ENCODE assay signal across 29 cellular contexts in the genomic region with DNA sequence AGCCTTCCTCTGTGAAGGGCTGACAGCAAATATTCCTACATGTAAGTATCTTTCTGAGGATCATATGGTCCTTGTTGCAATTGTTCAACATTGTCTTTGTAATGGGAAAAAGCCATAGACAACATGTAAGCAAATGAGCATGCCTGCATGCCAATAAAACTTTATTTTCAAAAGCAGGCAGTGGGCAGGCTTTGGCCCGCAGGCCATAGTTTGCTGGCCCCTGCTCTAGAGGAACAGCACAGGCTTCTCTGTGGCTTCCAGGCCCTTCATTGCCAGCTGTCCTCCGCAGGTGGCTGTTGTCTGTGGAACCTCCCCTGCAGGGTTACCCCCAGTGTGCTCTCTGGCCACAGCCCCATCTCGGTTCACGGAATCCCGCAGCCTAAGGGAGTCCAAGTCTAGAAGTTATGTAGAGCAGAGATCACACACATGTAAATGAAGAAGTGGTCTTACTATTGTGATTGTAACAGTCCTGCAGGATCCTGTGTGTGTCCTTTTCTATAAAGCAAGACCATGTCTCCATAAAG. TPM values are rescaled to one million over a fixed set of nuclear protein-coding genes. Genes with fewer than 3 reads are reported as not detected.
DNase-seq lines count a peak whose midpoint lies in the region; ATAC-seq, FAIRE-seq and TF ChIP-seq lines count a peak whose summit lies in the region.
"Had no signal": no experiment of that assay in that cellular context is flagged by ENCODE, and none has a peak within 500 bp of the region (broad histone marks: within the 10 kb centered on the region; RNA-seq: fewer than 3 reads in every experiment).

No MANE protein-coding gene starts in this region.

- no peak for FAIRE-seq in HepG2 (lab: Jason Lieb, UNC)
- FAIRE-seq: A549, D721Med, GM12891, GM18507, H1 had no signal

- TF ChIP-seq EP300 in HepG2 (IDR thresholded peaks at IDR 0.05; ENCODE audit: low read depth in 2 of 2, low read length in 2 of 2) (no peak), HepG2 (CRISPR knock-in tag; IDR thresholded peaks at IDR 0.05; ENCODE audit: borderline replicate concordance) (no peak)

- H4K20me1 ChIP-seq in HepG2 (ENCODE audit: insufficient read depth, low read length), result no peaks in the 10 kb centered on the region
- H4K20me1 ChIP-seq: BLaER1 treated with 17β-estradiol and CSF1 and Interleukin-3, amounts not matched to agents 10 nM and 100 nM had no signal

- H3K4me1 ChIP-seq in HepG2 (ENCODE audit: insufficient read depth, low read length) (peaks cover 28% of the 10 kb centered on the region), right lobe of liver (peaks cover 0 to 8% (median 0%) of the 10 kb centered on the region in 4 donors), neuronal stem cell (ENCODE audit: control insufficient read depth in 2 of 2, insufficient read depth in 1 of 2, low read depth in 1 of 2, low read length in 2 of 2) (peaks cover 3 to 6% of the 10 kb centered on the region in 2 donors), thymus (ENCODE audit: control insufficient read depth, insufficient read depth, low read length) (peaks cover 32% of the 10 kb centered on the region)
- H3K4me1 ChIP-seq: A549, BE2C had no signal

- H3K79me1 ChIP-seq in neuronal stem cell (ENCODE audit: low read depth, low read length), result no peaks in the 10 kb centered on the region

- in situ Hi-C loops in HepG2 (cut with HindIII; ENCODE audit: extremely low pct_ligation_motif_present, low pct_unique_long_range_greater_than_20kb), result no loop called here

- 95% methylated on average over 5 of the region's 5 CpGs for WGBS in HepG2 (ENCODE audit: low lambda C conversion rate)
- WGBS in right lobe of liver (ENCODE audit: insufficient coverage, low coverage, low lambda C conversion rate, missing lambda C conversion rate), result 95% methylated on average over 3 of the region's 5 CpGs
- no CpG with 5 or more reads among the region's 5 CpGs for WGBS in neuronal stem cell (ENCODE audit: extremely low coverage in 2 of 2, insufficient read length in 2 of 2, insufficient replicate concordance in 1 of 2), 2 donors
- WGBS in thymus, result 67% methylated on average over 5 of the region's 5 CpGs

- H3K27me3 ChIP-seq in HepG2 (ENCODE audit: control insufficient read depth in 1 of 2, insufficient read depth in 2 of 2, low read length in 2 of 2) (no peaks in the 10 kb centered on the region), right lobe of liver (no peaks in the 10 kb centered on the region), neuronal stem cell (ENCODE audit: control insufficient read depth in 3 of 3, insufficient read depth in 3 of 3, low read depth in 1 of 3, low read length in 3 of 3) (peaks cover 0 to 11% (median 0%) of the 10 kb centered on the region in 3 experiments), thymus (ENCODE audit: control insufficient read depth, insufficient read depth) (no peaks in the 10 kb centered on the region)
- H3K27me3 ChIP-seq: BE2C; BLaER1 treated with 17β-estradiol and CSF1 and Interleukin-3, amounts not matched to agents 10 nM and 100 nM had no signal

- H3K27ac Mint-ChIP-seq in WTC11, result no peak overlapping the region
- no peak overlapping the region for H3K27ac Mint-ChIP-seq in T-cell
- H3K27ac Mint-ChIP-seq in activated naive CD8-positive, alpha-beta T cell treated with anti-CD3 and anti-CD28 coated beads for 36 hours, result no peak overlapping the region
- H3K27ac Mint-ChIP-seq: CD14-positive monocyte; CD4-positive, alpha-beta T cell; CD8-positive, alpha-beta memory T cell; H9; HFFc6 had no signal

- no peak overlapping the region for H3K23ac ChIP-seq in neuronal stem cell (ENCODE audit: low read depth, low read length, poor library complexity)

- 0 out of 2 replicates have a peak, but pooled peaks cover 3% of the 10 kb centered on the region for H3K9me3 Mint-ChIP-seq in WTC11
- no peaks in the 10 kb centered on the region for H3K9me3 Mint-ChIP-seq in T-cell
- H3K9me3 Mint-ChIP-seq in activated naive CD8-positive, alpha-beta T cell treated with anti-CD3 and anti-CD28 coated beads for 36 hours, result no peaks in the 10 kb centered on the region
- H3K9me3 Mint-ChIP-seq: CD14-positive monocyte; CD4-positive, alpha-beta T cell; CD8-positive, alpha-beta memory T cell had no signal

- H2AFZ ChIP-seq in HepG2 (ENCODE audit: low read length) (no peak overlapping the region), neuronal stem cell (ENCODE audit: low read length) (peak overlapping the region; percentile 56)

- ATAC-seq in HepG2 (no peak), right lobe of liver (no peak), WTC11 (no peak), T-cell (replicated peaks in 1 of 4) (no peak)
- ATAC-seq: A549, HCT116 had no signal

- H3K4me1 Mint-ChIP-seq in WTC11, result peaks cover 36% of the 10 kb centered on the region
- no peaks in the 10 kb centered on the region for H3K4me1 Mint-ChIP-seq in T-cell
- no peaks in the 10 kb centered on the region for H3K4me1 Mint-ChIP-seq in activated naive CD8-positive, alpha-beta T cell treated with anti-CD3 and anti-CD28 coated beads for 36 hours
- H3K4me1 Mint-ChIP-seq: CD8-positive, alpha-beta memory T cell had no signal

- H3K79me2 ChIP-seq in HepG2 (ENCODE audit: insufficient read depth, low read length), result no peaks in the 10 kb centered on the region

- H3K36me3 ChIP-seq in HepG2 (replicated peaks in 1 of 2; ENCODE audit: control insufficient read depth in 1 of 2, insufficient read depth in 2 of 2, low read length in 2 of 2) (peaks cover 7 to 10% of the 10 kb centered on the region in 2 experiments; a peak in 4 of 5 replicates), right lobe of liver (no peaks in the 10 kb centered on the region), neuronal stem cell (replicated peaks in 1 of 2; ENCODE audit: control insufficient read depth in 2 of 2, insufficient read depth in 2 of 2, low read length in 2 of 2) (no peaks in the 10 kb centered on the region), thymus (ENCODE audit: control insufficient read depth, insufficient read depth) (no peaks in the 10 kb centered on the region)
- H3K36me3 ChIP-seq: BE2C; BLaER1 treated with 17β-estradiol and CSF1 and Interleukin-3, amounts not matched to agents 10 nM and 100 nM had no signal

- H3K4me2 ChIP-seq in HepG2 (ENCODE audit: low read depth, low read length) (no peak overlapping the region), neuronal stem cell (ENCODE audit: insufficient read depth, low read length, poor library complexity, severe bottlenecking) (no peak overlapping the region)
- H3K4me2 ChIP-seq: A549; BLaER1 treated with 17β-estradiol and CSF1 and Interleukin-3, amounts not matched to agents 10 nM and 100 nM had no signal

- no peak overlapping the region for H4K8ac ChIP-seq in neuronal stem cell (ENCODE audit: low read depth, low read length)

- intact Hi-C loops in HepG2 (cut with micrococcal nuclease; ENCODE audit: unreplicated experiment), result no loop called here
- intact Hi-C loops in right lobe of liver (cut with DNase I), result no loop called here

- no peaks in the 10 kb centered on the region; the same call in 1 of the 2 replicates for H3K36me3 Mint-ChIP-seq in WTC11
- H3K36me3 Mint-ChIP-seq in T-cell, result no peaks in the 10 kb centered on the region
- no peaks in the 10 kb centered on the region for H3K36me3 Mint-ChIP-seq in activated naive CD8-positive, alpha-beta T cell treated with anti-CD3 and anti-CD28 coated beads for 36 hours
- H3K36me3 Mint-ChIP-seq: CD14-positive monocyte; CD8-positive, alpha-beta memory T cell had no signal

- no peak overlapping the region for H2BK12ac ChIP-seq in neuronal stem cell (ENCODE audit: low read length)

- H2BK120ac ChIP-seq in neuronal stem cell (ENCODE audit: low read depth, low read length), result no peak overlapping the region

- H3K27ac ChIP-seq in HepG2 (ENCODE audit: extremely low read length, insufficient read depth, low read length), result no peak overlapping the region
- no peak overlapping the region for H3K27ac ChIP-seq in right lobe of liver
- H3K27ac ChIP-seq in neuronal stem cell (replicated peaks; ENCODE audit: low read length), result no peak overlapping the region
- peak overlapping the region; percentile 70 for H3K27ac ChIP-seq in thymus (ENCODE audit: low read depth)
- H3K27ac ChIP-seq: A549; BLaER1 treated with 17β-estradiol and CSF1 and Interleukin-3, amounts not matched to agents 10 nM and 100 nM had no signal

- H2BK15ac ChIP-seq in neuronal stem cell (ENCODE audit: low read length), result no peak overlapping the region

- no peak overlapping the region for H2BK5ac ChIP-seq in neuronal stem cell (ENCODE audit: low read length)

- H3K9me3 ChIP-seq in HepG2 (ENCODE audit: low read length) (no peaks in the 10 kb centered on the region), right lobe of liver (no peaks in the 10 kb centered on the region), neuronal stem cell (replicated peaks in 1 of 2; ENCODE audit: control insufficient read depth in 2 of 2, insufficient read depth in 1 of 2, low read depth in 1 of 2, low read length in 2 of 2) (peaks cover 0 to 4% of the 10 kb centered on the region in 2 donors), thymus (ENCODE audit: control insufficient read depth) (no peaks in the 10 kb centered on the region)
- H3K9me3 ChIP-seq: A549; BE2C; BLaER1 treated with 17β-estradiol and CSF1 and Interleukin-3, amounts not matched to agents 10 nM and 100 nM had no signal

- no TSS peak for BruUV-seq in HepG2 (replicated peaks; lab: Mats Ljungman, UMichigan)

- TF ChIP-seq CTCF in HepG2 (CRISPR knock-in tag; IDR thresholded peaks at IDR 0.05) (no peak), right lobe of liver (IDR thresholded peaks at IDR 0.05) (no peak), WTC11 (IDR thresholded peaks at IDR 0.05) (no peak)

- CTCF ChIA-PET in HepG2 (lab: Yijun Ruan, JAX; ENCODE audit: low intra/inter-chr PET ratio, low total read pairs), result no interaction called here
- CTCF ChIA-PET in WTC11 (lab: Charles Lee), result no interaction called here
- CTCF ChIA-PET in T-cell (lab: Charles Lee), result no interaction called here

- POLR2A ChIA-PET in HepG2 (lab: Yijun Ruan, JAX), result interaction anchor here (0.6 to 1.8 kb wide), 3 partner anchors 8 to 41 kb away, joined by 3 to 4 read pairs (median 4); partner anchors contain the start of gene UNC93A
- POLR2A ChIA-PET in WTC11 (lab: Charles Lee), result no interaction called here
- POLR2A ChIA-PET in T-cell (lab: Charles Lee), result no interaction called here

- DNase-seq in HepG2 (ENCODE audit: low spot score) (no peak), right lobe of liver (no peak), WTC11 (ENCODE audit: low spot score) (no peak), neuronal stem cell (ENCODE audit: low spot score) (no peak), GM19238 (ENCODE audit: insufficient read length, low spot score) (no peak), T-cell (no peak)
- no peak for DNase-seq in activated naive CD8-positive, alpha-beta T cell treated with anti-CD3 and anti-CD28 coated beads for 36 hours
- DNase-seq: 8988T; ACHN; AML-193; BE2C; CD4-positive, alpha-beta T cell; CD8-positive, alpha-beta memory T cell; DMS 273 treated with DMSO at 0.1 percent for 48 hours; DMS79 treated with DMSO at 0.1 percent for 48 hours; GF-D8; H9; HFFc6 had no signal

- H3K14ac ChIP-seq in neuronal stem cell (ENCODE audit: low read length), result no peak overlapping the region

- H3K9ac ChIP-seq in HepG2 (ENCODE audit: insufficient read depth, low read depth, low read length) (no peak overlapping the region), neuronal stem cell (ENCODE audit: low read depth, low read length, poor library complexity) (no peak overlapping the region)
- H3K9ac ChIP-seq: BLaER1 treated with 17β-estradiol and CSF1 and Interleukin-3, amounts not matched to agents 10 nM and 100 nM had no signal

- H3K27me3 Mint-ChIP-seq in WTC11 (ENCODE audit: low read depth) (peaks cover 17% of the 10 kb centered on the region), T-cell (peaks cover 15 to 30% of the 10 kb centered on the region in 2 donors)
- H3K27me3 Mint-ChIP-seq in activated naive CD8-positive, alpha-beta T cell treated with anti-CD3 and anti-CD28 coated beads for 36 hours, result peaks cover 6% of the 10 kb centered on the region

- no peak overlapping the region for H4K91ac ChIP-seq in neuronal stem cell (ENCODE audit: low read depth, low read length, poor library complexity)

- no peak overlapping the region for H2AK5ac ChIP-seq in neuronal stem cell (ENCODE audit: low read depth, low read length)

- TF ChIP-seq RAD21 in HepG2 (CRISPR knock-in tag; IDR thresholded peaks at IDR 0.05), result no peak

- TF ChIP-seq POLR2A in HepG2 (IDR thresholded peaks at IDR 0.05; ENCODE audit: insufficient read depth in 1 of 2, low read depth in 2 of 2, low read length in 2 of 2) (no peak), right lobe of liver (IDR thresholded peaks at IDR 0.05) (no peak)

- no peak overlapping the region for H3K4ac ChIP-seq in neuronal stem cell (ENCODE audit: low read length)

- H3K18ac ChIP-seq in neuronal stem cell (ENCODE audit: low read length), result no peak overlapping the region

- H3K4me3 ChIP-seq in HepG2 (replicated peaks in 1 of 3; ENCODE audit: insufficient read depth in 1 of 3, low read depth in 2 of 3, low read length in 3 of 3), result no peak overlapping the region
- no peak overlapping the region for H3K4me3 ChIP-seq in right lobe of liver
- no peak overlapping the region for H3K4me3 ChIP-seq in neuronal stem cell (ENCODE audit: low read length in 2 of 2)
- peak overlapping the region; percentile 6 for H3K4me3 ChIP-seq in thymus (ENCODE audit: low read length)
- H3K4me3 ChIP-seq: A549; BLaER1 treated with 17β-estradiol and CSF1 and Interleukin-3, amounts not matched to agents 10 nM and 100 nM had no signal

- H3K4me3 Mint-ChIP-seq in WTC11 (no peak overlapping the region), T-cell (no peak overlapping the region)
- H3K4me3 Mint-ChIP-seq in activated naive CD8-positive, alpha-beta T cell treated with anti-CD3 and anti-CD28 coated beads for 36 hours, result no peak overlapping the region
- H3K4me3 Mint-ChIP-seq: CD14-positive monocyte; CD4-positive, alpha-beta T cell; CD8-positive, alpha-beta memory T cell; H9; HFFc6 had no signal

RNA-seq across cellular contexts. Expression of gene UNC93A, which starts 9.8 kb away (rescaled TPM):
- 8.3 and 11.0 TPM in 2 replicates for total RNA-seq in HepG2 (2016; rRNA removed; fragmentation: Illumina TruSeq; extraction: Trizol)
- 4.1 and 4.2 TPM in 2 replicates for total RNA-seq in HepG2 (2016; cell fraction: cytosol; rRNA removed; fragmentation: Illumina TruSeq; extraction: Trizol; ENCODE audit: low read depth)
- total RNA-seq in HepG2 (2016; cell fraction: insoluble cytoplasmic fraction; rRNA removed; fragmentation: Illumina TruSeq; extraction: Trizol), result 8.7 and 10.0 TPM in 2 replicates
- total RNA-seq in HepG2 (2016; cell fraction: membrane; rRNA removed; fragmentation: Illumina TruSeq; extraction: Trizol), result 7.5 and 7.8 TPM in 2 replicates
- 6.8 and 7.8 TPM in 2 replicates for total RNA-seq in HepG2 (2016; cell fraction: nucleus; rRNA removed; fragmentation: Illumina TruSeq; extraction: Trizol)
- 32.4 and 42.7 TPM in 2 replicates for polyA plus RNA-seq in HepG2 (2011; rRNA removed)
- 40.5 and 49.1 TPM in 2 replicates for polyA plus RNA-seq in HepG2 (2011; cell fraction: cytosol; rRNA removed)
- 21.7 and 28.7 TPM in 2 replicates for polyA plus RNA-seq in HepG2 (2011; cell fraction: nucleus; rRNA removed)
- polyA plus RNA-seq in HepG2 (2012), result 9.6 and 43.8 TPM in 2 replicates
- 3.4 and 3.8 TPM in 2 replicates for polyA plus RNA-seq in HepG2 (2016; cell fraction: cytosol; fragmentation: Illumina TruSeq; extraction: Trizol; ENCODE audit: low read depth)
- 6.5 and 9.8 TPM in 2 replicates for polyA plus RNA-seq in HepG2 (2016; cell fraction: insoluble cytoplasmic fraction; fragmentation: Illumina TruSeq; extraction: Trizol; ENCODE audit: low read depth)
- polyA plus RNA-seq in HepG2 (2016; cell fraction: membrane; fragmentation: Illumina TruSeq; extraction: Trizol; ENCODE audit: low read depth), result 6.1 and 6.5 TPM in 2 replicates
- 10.8 and 11.1 TPM in 2 replicates for polyA plus RNA-seq in HepG2 (2016; cell fraction: nucleus; fragmentation: Illumina TruSeq; extraction: Trizol; ENCODE audit: insufficient read depth, low read depth)
- 97.2 TPM in 1 of 2 replicates, not detected in the other for polyA minus RNA-seq in HepG2 (2011; rRNA and poly(A)+ RNA removed; ENCODE audit: low replicate concordance)
- 16.1 and 16.4 TPM in 2 replicates for polyA minus RNA-seq in HepG2 (2011; cell fraction: cytosol; rRNA and poly(A)+ RNA removed)
- 12.5 and 12.9 TPM in 2 replicates for polyA minus RNA-seq in HepG2 (2011; cell fraction: nucleus; rRNA and poly(A)+ RNA removed)
- total RNA-seq in right lobe of liver, result 10 to 100 TPM in 1 of 6 experiments, 1 to 10 TPM in 5; 1.4 to 15.8 (median 4.9) TPM
- total RNA-seq in WTC11 (2021), result 0.70 to 3.1 TPM (median 1.8 TPM) in 3 replicates
- polyA plus RNA-seq in neuronal stem cell (2013, experiment 1 of 2), result not detected
- not detected for polyA plus RNA-seq in neuronal stem cell (2013, experiment 2 of 2)
- 2.8 TPM for polyA plus RNA-seq in thymus
- not detected for total RNA-seq in T-cell
- not detected for total RNA-seq in activated naive CD8-positive, alpha-beta T cell treated with anti-CD3 and anti-CD28 coated beads for 36 hours
- total RNA-seq: CD4-positive, alpha-beta T cell; CD8-positive, alpha-beta memory T cell; Daoy; G401; H1; HFFc6 had no signal
- polyA plus RNA-seq: A549; CD14-positive monocyte; CD8-positive, alpha-beta memory T cell had no signal

RNA-seq across cellular contexts. Expression of gene TTLL2, which starts 23.9 kb away (rescaled TPM):
- total RNA-seq in HepG2 (2016; rRNA removed; fragmentation: Illumina TruSeq; extraction: Trizol), result not detected in 2 replicates
- total RNA-seq in HepG2 (2016; cell fraction: cytosol; rRNA removed; fragmentation: Illumina TruSeq; extraction: Trizol; ENCODE audit: low read depth), result not detected in 2 replicates
- 0.04 TPM in 1 of 2 replicates, not detected in the other for total RNA-seq in HepG2 (2016; cell fraction: insoluble cytoplasmic fraction; rRNA removed; fragmentation: Illumina TruSeq; extraction: Trizol)
- not detected in 2 replicates for total RNA-seq in HepG2 (2016; cell fraction: membrane; rRNA removed; fragmentation: Illumina TruSeq; extraction: Trizol)
- total RNA-seq in HepG2 (2016; cell fraction: nucleus; rRNA removed; fragmentation: Illumina TruSeq; extraction: Trizol), result not detected in 2 replicates
- polyA plus RNA-seq in HepG2 (2011; rRNA removed), result 0.03 TPM in 1 of 2 replicates, not detected in the other
- not detected in 2 replicates for polyA plus RNA-seq in HepG2 (2011; cell fraction: cytosol; rRNA removed)
- polyA plus RNA-seq in HepG2 (2011; cell fraction: nucleus; rRNA removed), result not detected in 2 replicates
- polyA plus RNA-seq in HepG2 (2012), result not detected in 2 replicates
- polyA plus RNA-seq in HepG2 (2016; cell fraction: cytosol; fragmentation: Illumina TruSeq; extraction: Trizol; ENCODE audit: low read depth), result not detected in 2 replicates
- not detected in 2 replicates for polyA plus RNA-seq in HepG2 (2016; cell fraction: insoluble cytoplasmic fraction; fragmentation: Illumina TruSeq; extraction: Trizol; ENCODE audit: low read depth)
- not detected in 2 replicates for polyA plus RNA-seq in HepG2 (2016; cell fraction: membrane; fragmentation: Illumina TruSeq; extraction: Trizol; ENCODE audit: low read depth)
- polyA plus RNA-seq in HepG2 (2016; cell fraction: nucleus; fragmentation: Illumina TruSeq; extraction: Trizol; ENCODE audit: insufficient read depth, low read depth), result not detected in 2 replicates
- polyA minus RNA-seq in HepG2 (2011; rRNA and poly(A)+ RNA removed; ENCODE audit: low replicate concordance), result not detected in 2 replicates
- polyA minus RNA-seq in HepG2 (2011; cell fraction: cytosol; rRNA and poly(A)+ RNA removed), result not detected in 2 replicates
- not detected in 2 replicates for polyA minus RNA-seq in HepG2 (2011; cell fraction: nucleus; rRNA and poly(A)+ RNA removed)
- total RNA-seq in right lobe of liver, result not detected
- not detected in 3 replicates for total RNA-seq in WTC11 (2021)
- not detected for polyA plus RNA-seq in neuronal stem cell (2013, experiment 1 of 2)
- not detected for polyA plus RNA-seq in neuronal stem cell (2013, experiment 2 of 2)
- polyA plus RNA-seq in thymus, result 0.14 TPM
- total RNA-seq in T-cell, result not detected
- total RNA-seq in activated naive CD8-positive, alpha-beta T cell treated with anti-CD3 and anti-CD28 coated beads for 36 hours, result not detected
- total RNA-seq: CD4-positive, alpha-beta T cell; CD8-positive, alpha-beta memory T cell; Daoy; G401; H1; H9; HFFc6 had no signal
- polyA plus RNA-seq: A549; CD14-positive monocyte; CD8-positive, alpha-beta memory T cell; H1 had no signal
